Comparison of ENCODE assay signal across 27 cellular contexts in the genomic region with DNA sequence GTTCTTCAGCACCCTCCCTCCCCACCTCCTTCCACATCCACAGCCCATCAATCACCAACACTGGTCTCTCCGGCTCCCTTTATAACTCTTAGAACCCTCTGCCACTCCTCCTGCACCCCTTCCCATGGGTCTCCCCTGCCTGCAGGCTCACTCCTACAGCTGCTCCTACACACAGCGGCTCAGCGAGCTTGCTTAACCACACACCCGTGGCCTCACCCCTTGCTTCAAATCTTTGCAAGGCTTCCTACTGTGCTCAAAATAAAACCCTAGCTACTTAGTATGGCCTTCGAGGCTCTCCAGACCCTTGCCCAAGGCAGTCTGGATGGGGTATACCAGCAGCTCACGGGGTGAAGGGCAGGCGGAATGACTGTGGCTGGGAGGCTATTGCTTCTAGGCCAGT.
DNase-seq lines count a peak whose midpoint lies in the region; ATAC-seq and TF ChIP-seq lines count a peak whose summit lies in the region.
"Had no signal": no experiment of that assay in that cellular context is flagged by ENCODE, and none has a peak within 500 bp of the region (broad histone marks: within the 10 kb centered on the region; RNA-seq: fewer than 3 reads in every experiment).

No MANE protein-coding gene starts in this region.

- no peaks in the 10 kb centered on the region for H3K79me2 ChIP-seq in hepatocyte

- no peak overlapping the region for H3K27ac Mint-ChIP-seq in endothelial cell (ENCODE audit: unreplicated experiment)
- H3K27ac Mint-ChIP-seq: activated naive CD8-positive, alpha-beta T cell treated with anti-CD3 and anti-CD28 coated beads, Interleukin-2, amount 10 ng/mL, durations not matched to agents 7 days and 5 days; CD14-positive monocyte had no signal

- no peak overlapping the region for H3K4me2 ChIP-seq in hepatocyte

- H3K36me3 Mint-ChIP-seq in endothelial cell (ENCODE audit: low read depth, unreplicated experiment) = peaks cover 3% of the 10 kb centered on the region
- H3K36me3 Mint-ChIP-seq: activated naive CD8-positive, alpha-beta T cell treated with anti-CD3 and anti-CD28 coated beads, Interleukin-2, amount 10 ng/mL, durations not matched to agents 7 days and 5 days; CD14-positive monocyte had no signal

- H3K27me3 ChIP-seq in RWPE2 (ENCODE audit: insufficient read depth, poor library complexity, severe bottlenecking) (no peaks in the 10 kb centered on the region), cardiac muscle cell (no peaks in the 10 kb centered on the region), stomach smooth muscle (ENCODE audit: control insufficient read depth in 1 of 2, insufficient read depth in 2 of 2, low read length in 2 of 2) (no peaks in the 10 kb centered on the region), hepatocyte (no peaks in the 10 kb centered on the region)
- H3K27me3 ChIP-seq: ascending aorta, pancreas, SJSA1 had no signal

- ATAC-seq in RWPE2 (ENCODE audit: low read depth) (peak; percentile 15; the same call in 2 of the 3 replicates), HG03095 (IDR thresholded peaks at IDR 0.05; ENCODE audit: unreplicated experiment) (no peak)
- ATAC-seq: pancreas had no signal

- H2AFZ ChIP-seq in hepatocyte = no peak overlapping the region

- H3K27ac ChIP-seq in RWPE2 (ENCODE audit: poor library complexity, severe bottlenecking) (no peak overlapping the region), cardiac muscle cell (peak overlapping the region; percentile 86), stomach smooth muscle (ENCODE audit: low read length) (peak overlapping the region; percentile 64), hepatocyte (no peak overlapping the region)
- H3K27ac ChIP-seq: ascending aorta, pancreas, SJSA1 had no signal

- TF ChIP-seq CTCF in RWPE2 (IDR thresholded peaks at IDR 0.05; ENCODE audit: poor library complexity, severe bottlenecking) (no peak), cardiac muscle cell (IDR thresholded peaks at IDR 0.05; ENCODE audit: low read depth, low read length) (no peak), hepatocyte (IDR thresholded peaks at IDR 0.05; ENCODE audit: poor library complexity) (no peak), endothelial cell (IDR thresholded peaks at IDR 0.05; ENCODE audit: unreplicated experiment) (no peak)

- H3K9me2 ChIP-seq in hepatocyte (replicated peaks; ENCODE audit: insufficient read depth) = no peaks in the 10 kb centered on the region

- H3K27me3 Mint-ChIP-seq in endothelial cell (ENCODE audit: unreplicated experiment) = peaks cover 5% of the 10 kb centered on the region

- H3K4me1 ChIP-seq in RWPE2 (ENCODE audit: insufficient read depth, poor library complexity, severe bottlenecking) = no peaks in the 10 kb centered on the region
- peaks cover 20% of the 10 kb centered on the region for H3K4me1 ChIP-seq in cardiac muscle cell (ENCODE audit: low read depth)
- peaks cover 51% of the 10 kb centered on the region for H3K4me1 ChIP-seq in stomach smooth muscle (ENCODE audit: control insufficient read depth, insufficient read depth, low read length)
- no peaks in the 10 kb centered on the region for H3K4me1 ChIP-seq in hepatocyte (ENCODE audit: insufficient read depth)
- H3K4me1 ChIP-seq: pancreas, SJSA1 had no signal

- H3K9ac ChIP-seq in stomach smooth muscle (ENCODE audit: low read length in 2 of 2) = peak overlapping the region in 1 of 2 donors; percentile 29

- H4K20me1 ChIP-seq in hepatocyte (ENCODE audit: insufficient read depth, poor library complexity, severe bottlenecking) = no peaks in the 10 kb centered on the region

- H3K9me3 Mint-ChIP-seq in endothelial cell (ENCODE audit: unreplicated experiment) = no peaks in the 10 kb centered on the region
- H3K9me3 Mint-ChIP-seq: activated naive CD8-positive, alpha-beta T cell treated with anti-CD3 and anti-CD28 coated beads, Interleukin-2, amount 10 ng/mL, durations not matched to agents 7 days and 5 days had no signal

- H3K36me3 ChIP-seq in RWPE2 (ENCODE audit: low read depth) (no peaks in the 10 kb centered on the region), cardiac muscle cell (no peaks in the 10 kb centered on the region), stomach smooth muscle (ENCODE audit: control insufficient read depth in 2 of 2, insufficient read depth in 2 of 2, low read length in 2 of 2) (peaks cover 0 to 6% of the 10 kb centered on the region in 2 donors), hepatocyte (replicated peaks; ENCODE audit: insufficient read depth, low read depth) (no peaks in the 10 kb centered on the region)
- H3K36me3 ChIP-seq: pancreas, SJSA1 had no signal

- no peaks in the 10 kb centered on the region for H3K4me1 Mint-ChIP-seq in endothelial cell (ENCODE audit: unreplicated experiment)
- H3K4me1 Mint-ChIP-seq: activated naive CD8-positive, alpha-beta T cell treated with anti-CD3 and anti-CD28 coated beads, Interleukin-2, amount 10 ng/mL, durations not matched to agents 7 days and 5 days; CD14-positive monocyte had no signal

- H3K4me3 Mint-ChIP-seq in endothelial cell (ENCODE audit: unreplicated experiment) = no peak overlapping the region
- H3K4me3 Mint-ChIP-seq: activated naive CD8-positive, alpha-beta T cell treated with anti-CD3 and anti-CD28 coated beads, Interleukin-2, amount 10 ng/mL, durations not matched to agents 7 days and 5 days; CD14-positive monocyte had no signal

- DNase-seq in RWPE2 (ENCODE audit: low spot score) = no peak
- no peak for DNase-seq in cardiac muscle cell (ENCODE audit: low read depth in 1 of 2, low spot score in 1 of 2)
- peak; percentile 64 for DNase-seq in myocyte (ENCODE audit: low read depth)
- no peak for DNase-seq in COR-L47 (lab: John Stamatoyannopoulos, UW)
- no peak for DNase-seq in hepatocyte (ENCODE audit: low spot score)
- DNase-seq in endothelial cell (ENCODE audit: low spot score) = no peak
- DNase-seq: activated CD4-positive, alpha-beta T cell treated with anti-CD3 and anti-CD28 coated beads, Interleukin-2, amount 50 U/mL, for 1 hour; activated CD4-positive, CD25-positive, alpha-beta regulatory T cell; activated effector memory CD4-positive, alpha-beta T cell treated with Interleukin-2 at 50 U/mL for 16 hours; activated naive CD8-positive, alpha-beta T cell treated with anti-CD3 and anti-CD28 coated beads, Interleukin-2, amount 10 ng/mL, durations not matched to agents 7 days and 5 days; activated T-cell treated with anti-CD3 and anti-CD28 coated beads, Interleukin-2, amount 50 U/mL, for 1 hour; effector memory CD4-positive, alpha-beta T cell; erythroblast; kidney; NCI-H1436 treated with DMSO at 0.1 percent for 48 hours; NCI-H2081 treated with DMSO at 0.1 percent for 48 hours; NCI-H774; pancreas; stimulated activated CD4-positive, alpha-beta T cell treated with anti-CD3 and anti-CD28 coated beads, Interleukin-4, amount 100 ng/mL, for 1 hour; substantia nigra; T-helper 1 cell had no signal

- WGBS in hepatocyte (ENCODE audit: low lambda C conversion rate, missing lambda C conversion rate) = 79% methylated on average over 7 of the region's 7 CpGs

- H3K9me3 ChIP-seq in RWPE2 (ENCODE audit: severe bottlenecking) = no peaks in the 10 kb centered on the region
- H3K9me3 ChIP-seq in cardiac muscle cell (ENCODE audit: low read depth) = no peaks in the 10 kb centered on the region
- no peaks in the 10 kb centered on the region for H3K9me3 ChIP-seq in stomach smooth muscle (ENCODE audit: control insufficient read depth in 2 of 2, low read length in 2 of 2)
- no peaks in the 10 kb centered on the region for H3K9me3 ChIP-seq in hepatocyte (ENCODE audit: low read depth)
- H3K9me3 ChIP-seq: ascending aorta, pancreas, SJSA1 had no signal

- H3K4me3 ChIP-seq in RWPE2 (ENCODE audit: severe bottlenecking) (no peak overlapping the region), cardiac muscle cell (no peak overlapping the region), stomach smooth muscle (ENCODE audit: low read length in 2 of 2) (peak overlapping the region in 1 of 2 donors; percentile 29), hepatocyte (no peak overlapping the region)
- H3K4me3 ChIP-seq: ascending aorta, coronary artery, pancreas, SJSA1 had no signal

Comparison
In these comparisons a context has a peak if more than half of its experiments do, and no peak if none do; other contexts are left out.
1. H3K27ac ChIP-seq: peak in cardiac muscle cell (single experiment) and stomach smooth muscle (single experiment); none in RWPE2 (single experiment) and hepatocyte (single experiment).